ENCODE assay signal across 1 cellular context in the genomic region with DNA sequence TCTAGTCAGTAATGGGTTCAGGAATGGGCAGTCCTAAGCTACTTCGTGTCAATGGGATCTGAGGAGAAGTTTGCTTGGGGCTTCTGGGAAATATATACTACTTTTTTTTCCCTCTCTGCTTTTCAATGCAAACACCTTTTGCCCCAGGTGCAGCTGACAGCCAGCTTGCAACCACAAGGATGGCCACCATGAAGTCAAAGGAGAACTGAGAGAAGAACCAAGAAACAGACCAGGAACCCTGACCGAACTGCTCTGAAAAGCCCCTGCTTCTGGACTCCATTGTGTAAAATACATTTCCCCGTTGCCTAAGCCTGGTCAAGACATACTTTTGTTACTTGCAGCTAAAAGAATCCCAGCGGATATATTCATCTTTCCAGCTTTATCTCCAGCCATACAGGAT.
TF ChIP-seq lines count a peak whose summit lies in the region.

No MANE protein-coding gene starts in this region.

TF ChIP-seq in GM12878, 131 proteins besides CTCF, POLR2A, EP300 and RAD21 (continued from another document and continues in another):
- TF ChIP-seq, protein P1, sequence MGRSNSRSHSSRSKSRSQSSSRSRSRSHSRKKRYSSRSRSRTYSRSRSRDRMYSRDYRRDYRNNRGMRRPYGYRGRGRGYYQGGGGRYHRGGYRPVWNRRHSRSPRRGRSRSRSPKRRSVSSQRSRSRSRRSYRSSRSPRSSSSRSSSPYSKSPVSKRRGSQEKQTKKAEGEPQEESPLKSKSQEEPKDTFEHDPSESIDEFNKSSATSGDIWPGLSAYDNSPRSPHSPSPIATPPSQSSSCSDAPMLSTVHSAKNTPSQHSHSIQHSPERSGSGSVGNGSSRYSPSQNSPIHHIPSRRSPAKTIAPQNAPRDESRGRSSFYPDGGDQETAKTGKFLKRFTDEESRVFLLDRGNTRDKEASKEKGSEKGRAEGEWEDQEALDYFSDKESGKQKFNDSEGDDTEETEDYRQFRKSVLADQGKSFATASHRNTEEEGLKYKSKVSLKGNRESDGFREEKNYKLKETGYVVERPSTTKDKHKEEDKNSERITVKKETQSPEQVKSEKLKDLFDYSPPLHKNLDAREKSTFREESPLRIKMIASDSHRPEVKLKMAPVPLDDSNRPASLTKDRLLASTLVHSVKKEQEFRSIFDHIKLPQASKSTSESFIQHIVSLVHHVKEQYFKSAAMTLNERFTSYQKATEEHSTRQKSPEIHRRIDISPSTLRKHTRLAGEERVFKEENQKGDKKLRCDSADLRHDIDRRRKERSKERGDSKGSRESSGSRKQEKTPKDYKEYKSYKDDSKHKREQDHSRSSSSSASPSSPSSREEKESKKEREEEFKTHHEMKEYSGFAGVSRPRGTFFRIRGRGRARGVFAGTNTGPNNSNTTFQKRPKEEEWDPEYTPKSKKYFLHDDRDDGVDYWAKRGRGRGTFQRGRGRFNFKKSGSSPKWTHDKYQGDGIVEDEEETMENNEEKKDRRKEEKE (IDR thresholded peaks at IDR 0.05): no peak
- TF ChIP-seq, protein P2, sequence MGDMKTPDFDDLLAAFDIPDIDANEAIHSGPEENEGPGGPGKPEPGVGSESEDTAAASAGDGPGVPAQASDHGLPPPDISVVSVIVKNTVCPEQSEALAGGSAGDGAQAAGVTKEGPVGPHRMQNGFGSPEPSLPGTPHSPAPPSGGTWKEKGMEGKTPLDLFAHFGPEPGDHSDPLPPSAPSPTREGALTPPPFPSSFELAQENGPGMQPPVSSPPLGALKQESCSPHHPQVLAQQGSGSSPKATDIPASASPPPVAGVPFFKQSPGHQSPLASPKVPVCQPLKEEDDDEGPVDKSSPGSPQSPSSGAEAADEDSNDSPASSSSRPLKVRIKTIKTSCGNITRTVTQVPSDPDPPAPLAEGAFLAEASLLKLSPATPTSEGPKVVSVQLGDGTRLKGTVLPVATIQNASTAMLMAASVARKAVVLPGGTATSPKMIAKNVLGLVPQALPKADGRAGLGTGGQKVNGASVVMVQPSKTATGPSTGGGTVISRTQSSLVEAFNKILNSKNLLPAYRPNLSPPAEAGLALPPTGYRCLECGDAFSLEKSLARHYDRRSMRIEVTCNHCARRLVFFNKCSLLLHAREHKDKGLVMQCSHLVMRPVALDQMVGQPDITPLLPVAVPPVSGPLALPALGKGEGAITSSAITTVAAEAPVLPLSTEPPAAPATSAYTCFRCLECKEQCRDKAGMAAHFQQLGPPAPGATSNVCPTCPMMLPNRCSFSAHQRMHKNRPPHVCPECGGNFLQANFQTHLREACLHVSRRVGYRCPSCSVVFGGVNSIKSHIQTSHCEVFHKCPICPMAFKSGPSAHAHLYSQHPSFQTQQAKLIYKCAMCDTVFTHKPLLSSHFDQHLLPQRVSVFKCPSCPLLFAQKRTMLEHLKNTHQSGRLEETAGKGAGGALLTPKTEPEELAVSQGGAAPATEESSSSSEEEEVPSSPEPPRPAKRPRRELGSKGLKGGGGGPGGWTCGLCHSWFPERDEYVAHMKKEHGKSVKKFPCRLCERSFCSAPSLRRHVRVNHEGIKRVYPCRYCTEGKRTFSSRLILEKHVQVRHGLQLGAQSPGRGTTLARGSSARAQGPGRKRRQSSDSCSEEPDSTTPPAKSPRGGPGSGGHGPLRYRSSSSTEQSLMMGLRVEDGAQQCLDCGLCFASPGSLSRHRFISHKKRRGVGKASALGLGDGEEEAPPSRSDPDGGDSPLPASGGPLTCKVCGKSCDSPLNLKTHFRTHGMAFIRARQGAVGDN (IDR thresholded peaks at IDR 0.05): no peak
- TF ChIP-seq RUNX3 (IDR thresholded peaks at IDR 0.05; ENCODE audit: low read length) (peak; percentile 97), KDM1A (IDR thresholded peaks at IDR 0.05; ENCODE audit: borderline replicate concordance) (no peak), SMC3 (IDR thresholded peaks at IDR 0.05; ENCODE audit: borderline replicate concordance, low read length) (no peak; the same call in 1 of the 2 replicates), YY1 (IDR thresholded peaks at IDR 0.05; ENCODE audit: low read depth, low read length) (peak; percentile 90), FOXM1 (IDR thresholded peaks at IDR 0.05; ENCODE audit: low read depth, low read length) (peak; percentile 87), CREB1 (IDR thresholded peaks at IDR 0.05; ENCODE audit: low read depth) (peak; percentile 53; the same call in 1 of the 2 replicates), ZSCAN29 (IDR thresholded peaks at IDR 0.05) (no peak), CBFB (IDR thresholded peaks at IDR 0.05; ENCODE audit: low read depth) (0 out of 2 replicates have a peak, but pooled peaks have one; percentile 67), BCL11A (IDR thresholded peaks at IDR 0.05; ENCODE audit: low read depth, low read length) (peak; percentile 86), GABPA (IDR thresholded peaks at IDR 0.05; ENCODE audit: low read depth) (0 out of 2 replicates have a peak, but pooled peaks have one; percentile 26), SRF (IDR thresholded peaks at IDR 0.05; ENCODE audit: low read depth in 2 of 2, low read length in 2 of 2) (peak in 1 of 2 experiments; percentile 44; a peak in 1 of 4 replicates), MEF2A (IDR thresholded peaks at IDR 0.05; ENCODE audit: insufficient read depth, low read depth, low read length) (peak; percentile 39; the same call in 1 of the 2 replicates), POU2F2 (IDR thresholded peaks at IDR 0.05; ENCODE audit: borderline replicate concordance, low read depth, low read length) (peak; percentile 68; the same call in 2 of the 3 replicates), CEBPB (IDR thresholded peaks at IDR 0.05; ENCODE audit: borderline replicate concordance in 1 of 2, low read depth in 2 of 2, low read length in 2 of 2) (0 out of 4 replicates have a peak, but pooled peaks of 1 of the 2 experiments have one; percentile 47), ZNF207 (IDR thresholded peaks at IDR 0.05; ENCODE audit: borderline replicate concordance) (no peak), RELA (IDR thresholded peaks at IDR 0.05; ENCODE audit: borderline replicate concordance, partially characterized antibody) (no peak), IRF4 (IDR thresholded peaks at IDR 0.05; ENCODE audit: low read depth, low read length) (peak; percentile 88), ZNF384 (IDR thresholded peaks at IDR 0.05; ENCODE audit: borderline replicate concordance, low read depth, low read length) (peak; percentile 54; the same call in 1 of the 2 replicates), TCF12 (IDR thresholded peaks at IDR 0.05; ENCODE audit: low read depth, low read length) (peak; percentile 97), CBX5 (IDR thresholded peaks at IDR 0.05; ENCODE audit: low read depth) (peak; percentile 59; the same call in 1 of the 2 replicates), RBBP5 (conservative IDR thresholded peaks at IDR 0.05) (no peak), ZNF622 (IDR thresholded peaks at IDR 0.05) (no peak), CREM (IDR thresholded peaks at IDR 0.05; ENCODE audit: low read depth) (peak; percentile 78; the same call in 1 of the 2 replicates), MTA2 (IDR thresholded peaks at IDR 0.05; ENCODE audit: low read depth) (peak; percentile 53; the same call in 1 of the 2 replicates), JUNB (IDR thresholded peaks at IDR 0.05) (peak; percentile 63), ESRRA (IDR thresholded peaks at IDR 0.05; ENCODE audit: low read length) (no peak), ZBED1 (IDR thresholded peaks at IDR 0.05; ENCODE audit: borderline replicate concordance) (0 out of 2 replicates have a peak, but pooled peaks have one; percentile 40), EZH2 (IDR thresholded peaks at IDR 0.05; ENCODE audit: borderline replicate concordance, control insufficient read depth, low read depth, low read length) (no peak), CHD1 (IDR thresholded peaks at IDR 0.05; ENCODE audit: low read depth, low read length) (no peak), MTA3 (IDR thresholded peaks at IDR 0.05; ENCODE audit: borderline replicate concordance, low read length) (peak; percentile 82; the same call in 1 of the 2 replicates), WRNIP1 (IDR thresholded peaks at IDR 0.05; ENCODE audit: borderline replicate concordance, low read depth, low read length) (no peak), BRCA1 (IDR thresholded peaks at IDR 0.05; ENCODE audit: low read depth, low read length) (no peak), BMI1 (IDR thresholded peaks at IDR 0.05; ENCODE audit: borderline replicate concordance) (no peak), DPF2 (IDR thresholded peaks at IDR 0.05) (0 out of 2 replicates have a peak, but pooled peaks have one; percentile 58)
- TF ChIP-seq, protein P3, sequence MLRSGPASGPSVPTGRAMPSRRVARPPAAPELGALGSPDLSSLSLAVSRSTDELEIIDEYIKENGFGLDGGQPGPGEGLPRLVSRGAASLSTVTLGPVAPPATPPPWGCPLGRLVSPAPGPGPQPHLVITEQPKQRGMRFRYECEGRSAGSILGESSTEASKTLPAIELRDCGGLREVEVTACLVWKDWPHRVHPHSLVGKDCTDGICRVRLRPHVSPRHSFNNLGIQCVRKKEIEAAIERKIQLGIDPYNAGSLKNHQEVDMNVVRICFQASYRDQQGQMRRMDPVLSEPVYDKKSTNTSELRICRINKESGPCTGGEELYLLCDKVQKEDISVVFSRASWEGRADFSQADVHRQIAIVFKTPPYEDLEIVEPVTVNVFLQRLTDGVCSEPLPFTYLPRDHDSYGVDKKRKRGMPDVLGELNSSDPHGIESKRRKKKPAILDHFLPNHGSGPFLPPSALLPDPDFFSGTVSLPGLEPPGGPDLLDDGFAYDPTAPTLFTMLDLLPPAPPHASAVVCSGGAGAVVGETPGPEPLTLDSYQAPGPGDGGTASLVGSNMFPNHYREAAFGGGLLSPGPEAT (IDR thresholded peaks at IDR 0.05; ENCODE audit: low read depth): peak; percentile 67; the same call in 1 of the 2 replicates
- TF ChIP-seq, protein P4, sequence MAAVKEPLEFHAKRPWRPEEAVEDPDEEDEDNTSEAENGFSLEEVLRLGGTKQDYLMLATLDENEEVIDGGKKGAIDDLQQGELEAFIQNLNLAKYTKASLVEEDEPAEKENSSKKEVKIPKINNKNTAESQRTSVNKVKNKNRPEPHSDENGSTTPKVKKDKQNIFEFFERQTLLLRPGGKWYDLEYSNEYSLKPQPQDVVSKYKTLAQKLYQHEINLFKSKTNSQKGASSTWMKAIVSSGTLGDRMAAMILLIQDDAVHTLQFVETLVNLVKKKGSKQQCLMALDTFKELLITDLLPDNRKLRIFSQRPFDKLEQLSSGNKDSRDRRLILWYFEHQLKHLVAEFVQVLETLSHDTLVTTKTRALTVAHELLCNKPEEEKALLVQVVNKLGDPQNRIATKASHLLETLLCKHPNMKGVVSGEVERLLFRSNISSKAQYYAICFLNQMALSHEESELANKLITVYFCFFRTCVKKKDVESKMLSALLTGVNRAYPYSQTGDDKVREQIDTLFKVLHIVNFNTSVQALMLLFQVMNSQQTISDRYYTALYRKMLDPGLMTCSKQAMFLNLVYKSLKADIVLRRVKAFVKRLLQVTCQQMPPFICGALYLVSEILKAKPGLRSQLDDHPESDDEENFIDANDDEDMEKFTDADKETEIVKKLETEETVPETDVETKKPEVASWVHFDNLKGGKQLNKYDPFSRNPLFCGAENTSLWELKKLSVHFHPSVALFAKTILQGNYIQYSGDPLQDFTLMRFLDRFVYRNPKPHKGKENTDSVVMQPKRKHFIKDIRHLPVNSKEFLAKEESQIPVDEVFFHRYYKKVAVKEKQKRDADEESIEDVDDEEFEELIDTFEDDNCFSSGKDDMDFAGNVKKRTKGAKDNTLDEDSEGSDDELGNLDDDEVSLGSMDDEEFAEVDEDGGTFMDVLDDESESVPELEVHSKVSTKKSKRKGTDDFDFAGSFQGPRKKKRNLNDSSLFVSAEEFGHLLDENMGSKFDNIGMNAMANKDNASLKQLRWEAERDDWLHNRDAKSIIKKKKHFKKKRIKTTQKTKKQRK (IDR thresholded peaks at IDR 0.05; ENCODE audit: low read depth, low read length): no peak
- TF ChIP-seq, protein P5, sequence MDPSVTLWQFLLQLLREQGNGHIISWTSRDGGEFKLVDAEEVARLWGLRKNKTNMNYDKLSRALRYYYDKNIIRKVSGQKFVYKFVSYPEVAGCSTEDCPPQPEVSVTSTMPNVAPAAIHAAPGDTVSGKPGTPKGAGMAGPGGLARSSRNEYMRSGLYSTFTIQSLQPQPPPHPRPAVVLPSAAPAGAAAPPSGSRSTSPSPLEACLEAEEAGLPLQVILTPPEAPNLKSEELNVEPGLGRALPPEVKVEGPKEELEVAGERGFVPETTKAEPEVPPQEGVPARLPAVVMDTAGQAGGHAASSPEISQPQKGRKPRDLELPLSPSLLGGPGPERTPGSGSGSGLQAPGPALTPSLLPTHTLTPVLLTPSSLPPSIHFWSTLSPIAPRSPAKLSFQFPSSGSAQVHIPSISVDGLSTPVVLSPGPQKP (IDR thresholded peaks at IDR 0.05; ENCODE audit: low read depth, low read length): no peak
- TF ChIP-seq, protein P6, sequence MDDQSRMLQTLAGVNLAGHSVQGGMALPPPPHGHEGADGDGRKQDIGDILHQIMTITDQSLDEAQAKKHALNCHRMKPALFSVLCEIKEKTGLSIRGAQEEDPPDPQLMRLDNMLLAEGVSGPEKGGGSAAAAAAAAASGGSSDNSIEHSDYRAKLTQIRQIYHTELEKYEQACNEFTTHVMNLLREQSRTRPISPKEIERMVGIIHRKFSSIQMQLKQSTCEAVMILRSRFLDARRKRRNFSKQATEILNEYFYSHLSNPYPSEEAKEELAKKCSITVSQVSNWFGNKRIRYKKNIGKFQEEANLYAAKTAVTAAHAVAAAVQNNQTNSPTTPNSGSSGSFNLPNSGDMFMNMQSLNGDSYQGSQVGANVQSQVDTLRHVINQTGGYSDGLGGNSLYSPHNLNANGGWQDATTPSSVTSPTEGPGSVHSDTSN (IDR thresholded peaks at IDR 0.05; ENCODE audit: insufficient replicate concordance, low read depth, low read length): no peak
- TF ChIP-seq, protein P7, sequence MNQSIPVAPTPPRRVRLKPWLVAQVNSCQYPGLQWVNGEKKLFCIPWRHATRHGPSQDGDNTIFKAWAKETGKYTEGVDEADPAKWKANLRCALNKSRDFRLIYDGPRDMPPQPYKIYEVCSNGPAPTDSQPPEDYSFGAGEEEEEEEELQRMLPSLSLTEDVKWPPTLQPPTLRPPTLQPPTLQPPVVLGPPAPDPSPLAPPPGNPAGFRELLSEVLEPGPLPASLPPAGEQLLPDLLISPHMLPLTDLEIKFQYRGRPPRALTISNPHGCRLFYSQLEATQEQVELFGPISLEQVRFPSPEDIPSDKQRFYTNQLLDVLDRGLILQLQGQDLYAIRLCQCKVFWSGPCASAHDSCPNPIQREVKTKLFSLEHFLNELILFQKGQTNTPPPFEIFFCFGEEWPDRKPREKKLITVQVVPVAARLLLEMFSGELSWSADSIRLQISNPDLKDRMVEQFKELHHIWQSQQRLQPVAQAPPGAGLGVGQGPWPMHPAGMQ (IDR thresholded peaks at IDR 0.05; ENCODE audit: borderline replicate concordance): no peak
- TF ChIP-seq, protein P8, sequence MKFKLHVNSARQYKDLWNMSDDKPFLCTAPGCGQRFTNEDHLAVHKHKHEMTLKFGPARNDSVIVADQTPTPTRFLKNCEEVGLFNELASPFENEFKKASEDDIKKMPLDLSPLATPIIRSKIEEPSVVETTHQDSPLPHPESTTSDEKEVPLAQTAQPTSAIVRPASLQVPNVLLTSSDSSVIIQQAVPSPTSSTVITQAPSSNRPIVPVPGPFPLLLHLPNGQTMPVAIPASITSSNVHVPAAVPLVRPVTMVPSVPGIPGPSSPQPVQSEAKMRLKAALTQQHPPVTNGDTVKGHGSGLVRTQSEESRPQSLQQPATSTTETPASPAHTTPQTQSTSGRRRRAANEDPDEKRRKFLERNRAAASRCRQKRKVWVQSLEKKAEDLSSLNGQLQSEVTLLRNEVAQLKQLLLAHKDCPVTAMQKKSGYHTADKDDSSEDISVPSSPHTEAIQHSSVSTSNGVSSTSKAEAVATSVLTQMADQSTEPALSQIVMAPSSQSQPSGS (IDR thresholded peaks at IDR 0.05; ENCODE audit: low read length): peak; percentile 87; the same call in 1 of the 2 replicates
